In the genomic region with DNA sequence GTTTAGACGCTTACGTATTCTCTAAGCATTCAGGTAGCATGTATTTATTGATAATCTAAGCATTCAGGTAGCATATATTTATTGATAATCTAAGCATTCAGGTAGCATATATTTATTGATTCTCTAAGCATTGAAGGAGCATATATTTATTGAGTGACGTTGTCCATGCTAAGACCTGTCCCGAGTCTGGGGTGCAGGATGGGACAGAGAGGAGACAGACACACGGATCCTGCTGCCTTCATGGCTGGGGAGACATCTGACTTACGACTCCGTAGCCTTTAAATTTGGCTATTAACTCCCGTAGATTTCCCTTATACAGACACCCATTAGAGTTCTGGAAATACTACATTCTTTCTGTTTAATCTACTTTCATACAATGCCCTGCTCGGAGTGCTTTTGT, we compare ENCODE assay signal across 8 cellular contexts. TPM values are rescaled to one million over a fixed set of nuclear protein-coding genes. Genes with fewer than 3 reads are reported as not detected.
A peak's percentile ranks its signal among the peaks of the same experiment; 100 is the strongest.
DNase-seq lines count a peak whose midpoint lies in the region; ATAC-seq and TF ChIP-seq lines count a peak whose summit lies in the region.

No MANE protein-coding gene starts in this region.

- H3K36me3 ChIP-seq in lower lobe of right lung, result peaks cover 29% of the 10 kb centered on the region

- no peak overlapping the region for H3K27ac ChIP-seq in lower lobe of right lung

- TF ChIP-seq POLR2A in lower leg skin (IDR thresholded peaks at IDR 0.05), result no peak

- no peaks in the 10 kb centered on the region for H3K27me3 Mint-ChIP-seq in activated naive CD4-positive, alpha-beta T cell treated with anti-CD3 and anti-CD28 coated beads for 36 hours (ENCODE audit: low read depth)
- no peaks in the 10 kb centered on the region for H3K27me3 Mint-ChIP-seq in activated naive CD8-positive, alpha-beta T cell treated with anti-CD3 and anti-CD28 coated beads, Interleukin-2, amount 50 U/mL, for 24 hours
- no peaks in the 10 kb centered on the region for H3K27me3 Mint-ChIP-seq in type B pancreatic cell

- H3K4me1 Mint-ChIP-seq in activated naive CD4-positive, alpha-beta T cell treated with anti-CD3 and anti-CD28 coated beads for 36 hours (ENCODE audit: low read depth), result peaks cover 10% of the 10 kb centered on the region
- H3K4me1 Mint-ChIP-seq in activated naive CD8-positive, alpha-beta T cell treated with anti-CD3 and anti-CD28 coated beads, Interleukin-2, amount 50 U/mL, for 24 hours, result peaks cover 13% of the 10 kb centered on the region
- H3K4me1 Mint-ChIP-seq in type B pancreatic cell (ENCODE audit: unreplicated experiment), result peaks cover 9% of the 10 kb centered on the region

- peaks cover 33% of the 10 kb centered on the region for H3K36me3 Mint-ChIP-seq in activated naive CD4-positive, alpha-beta T cell treated with anti-CD3 and anti-CD28 coated beads for 36 hours (ENCODE audit: low read depth)
- peaks cover 38% of the 10 kb centered on the region for H3K36me3 Mint-ChIP-seq in activated naive CD8-positive, alpha-beta T cell treated with anti-CD3 and anti-CD28 coated beads, Interleukin-2, amount 50 U/mL, for 24 hours (ENCODE audit: low read depth)
- peaks cover 40% of the 10 kb centered on the region for H3K36me3 Mint-ChIP-seq in type B pancreatic cell

- TF ChIP-seq CTCF in lower lobe of right lung (IDR thresholded peaks at IDR 0.05) (no peak), type B pancreatic cell (conservative IDR thresholded peaks at IDR 0.05) (no peak), lower leg skin (IDR thresholded peaks at IDR 0.05) (no peak)

- peak overlapping the region; percentile 80 for H3K4me3 Mint-ChIP-seq in activated naive CD4-positive, alpha-beta T cell treated with anti-CD3 and anti-CD28 coated beads for 36 hours
- peak overlapping the region; percentile 85 for H3K4me3 Mint-ChIP-seq in activated naive CD8-positive, alpha-beta T cell treated with anti-CD3 and anti-CD28 coated beads, Interleukin-2, amount 50 U/mL, for 24 hours
- peak overlapping the region; percentile 99 for H3K4me3 Mint-ChIP-seq in type B pancreatic cell

- intact Hi-C loops in activated naive CD4-positive, alpha-beta T cell treated with anti-CD3 and anti-CD28 coated beads for 36 hours (cut with micrococcal nuclease), result loop anchor here (2.0 to 10.0 kb wide), 2 partner anchors 158 to 770 kb away; a partner anchor contains a TSS
- intact Hi-C loops in lower lobe of right lung (cut with DNase I) (no loop called here), lower leg skin (cut with DNase I; ENCODE audit: low total_unique reads) (no loop called here)

- H3K27ac Mint-ChIP-seq in activated naive CD4-positive, alpha-beta T cell treated with anti-CD3 and anti-CD28 coated beads for 36 hours, result peak overlapping the region; percentile 46
- H3K27ac Mint-ChIP-seq in activated naive CD8-positive, alpha-beta T cell treated with anti-CD3 and anti-CD28 coated beads, Interleukin-2, amount 50 U/mL, for 24 hours, result peak overlapping the region; percentile 84
- peak overlapping the region; percentile 78 for H3K27ac Mint-ChIP-seq in type B pancreatic cell

- DNase-seq in activated naive CD4-positive, alpha-beta T cell treated with anti-CD3 and anti-CD28 coated beads for 36 hours, result no peak
- DNase-seq in activated naive CD4-positive, alpha-beta T cell treated with anti-CD3 and anti-CD28 coated beads, Interleukin-2, amount 50 U/mL, for 16 hours, result no peak
- no peak for DNase-seq in activated naive CD8-positive, alpha-beta T cell treated with anti-CD3 and anti-CD28 coated beads, Interleukin-2, amount 50 U/mL, for 24 hours
- no peak for DNase-seq in lower lobe of right lung
- no peak for DNase-seq in type B pancreatic cell (ENCODE audit: extremely low spot score, unreplicated experiment)
- no peak for DNase-seq in effector CD8-positive, alpha-beta T cell (lab: John Stamatoyannopoulos, UW)
- DNase-seq in lower leg skin (ENCODE audit: low spot score in 2 of 2), result no peak

- no peak for ATAC-seq in activated naive CD8-positive, alpha-beta T cell treated with anti-CD3 and anti-CD28 coated beads, Interleukin-2, amount 50 U/mL, for 24 hours
- ATAC-seq in lower lobe of right lung (no peak), GM18511 (IDR thresholded peaks at IDR 0.05; ENCODE audit: unreplicated experiment) (no peak)

- CTCF ChIA-PET in activated naive CD4-positive, alpha-beta T cell treated with anti-CD3 and anti-CD28 coated beads for 36 hours (lab: Charles Lee), result interaction anchor here (1.1 kb wide), 1 partner anchor 30 kb away, joined by 4 read pairs; no protein-coding TSS in a partner anchor

- WGBS in lower leg skin, 2 donors, result 58 to 72% methylated on average over 9 of the region's 9 CpGs

- peaks cover 12% of the 10 kb centered on the region for H3K4me1 ChIP-seq in lower lobe of right lung

- H3K9me3 Mint-ChIP-seq in activated naive CD4-positive, alpha-beta T cell treated with anti-CD3 and anti-CD28 coated beads for 36 hours, result peaks cover 24% of the 10 kb centered on the region
- peaks cover 15% of the 10 kb centered on the region for H3K9me3 Mint-ChIP-seq in activated naive CD8-positive, alpha-beta T cell treated with anti-CD3 and anti-CD28 coated beads, Interleukin-2, amount 50 U/mL, for 24 hours
- H3K9me3 Mint-ChIP-seq in type B pancreatic cell, result peaks cover 25% of the 10 kb centered on the region

- no peaks in the 10 kb centered on the region for H3K27me3 ChIP-seq in lower lobe of right lung (ENCODE audit: low read depth)

- peaks cover 4% of the 10 kb centered on the region for H3K9me3 ChIP-seq in lower lobe of right lung

- H3K4me3 ChIP-seq in lower lobe of right lung (peak overlapping the region; percentile 69), lower leg skin (ENCODE audit: low read depth, poor library complexity, severe bottlenecking) (no peak overlapping the region)

RNA-seq across cellular contexts. Expression of a gene that starts 1.0 kb away (rescaled TPM):
- 10 to 100 TPM; 23.8 to 24.3 TPM for total RNA-seq in activated naive CD4-positive, alpha-beta T cell treated with anti-CD3 and anti-CD28 coated beads for 36 hours
- total RNA-seq in lower lobe of right lung (35.3 TPM), type B pancreatic cell (ENCODE audit: low replicate concordance) (18.1 and 34.1 TPM in 2 replicates), lower leg skin (10 to 100 TPM; 13.3 to 23.3 (median 17.0) TPM)
